1 cellular context compared by ENCODE assay signal in the genomic region with DNA sequence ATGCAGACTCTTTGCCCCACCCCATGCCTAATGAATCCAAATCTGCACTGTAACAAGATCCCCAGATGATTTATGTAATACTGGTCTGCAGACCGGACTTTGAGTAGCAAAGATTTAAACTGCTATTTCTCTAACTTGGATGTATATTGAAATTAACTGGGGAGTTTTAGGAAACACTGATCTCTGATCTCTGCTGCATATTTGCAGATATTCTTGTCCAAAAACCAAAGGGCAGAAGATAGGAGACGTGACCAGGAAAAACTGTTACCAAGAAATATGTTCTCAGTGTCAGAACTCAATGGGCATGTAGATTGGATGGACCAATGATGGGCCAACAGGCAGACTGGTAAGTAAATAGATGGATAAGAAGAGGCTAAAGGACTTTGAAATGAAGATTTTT.
TF ChIP-seq lines count a peak whose summit lies in the region.

No MANE protein-coding gene starts in this region.

TF ChIP-seq in HepG2, 621 proteins besides CTCF, POLR2A, EP300 and RAD21 (continued from another document):
- TF ChIP-seq, protein P1, sequence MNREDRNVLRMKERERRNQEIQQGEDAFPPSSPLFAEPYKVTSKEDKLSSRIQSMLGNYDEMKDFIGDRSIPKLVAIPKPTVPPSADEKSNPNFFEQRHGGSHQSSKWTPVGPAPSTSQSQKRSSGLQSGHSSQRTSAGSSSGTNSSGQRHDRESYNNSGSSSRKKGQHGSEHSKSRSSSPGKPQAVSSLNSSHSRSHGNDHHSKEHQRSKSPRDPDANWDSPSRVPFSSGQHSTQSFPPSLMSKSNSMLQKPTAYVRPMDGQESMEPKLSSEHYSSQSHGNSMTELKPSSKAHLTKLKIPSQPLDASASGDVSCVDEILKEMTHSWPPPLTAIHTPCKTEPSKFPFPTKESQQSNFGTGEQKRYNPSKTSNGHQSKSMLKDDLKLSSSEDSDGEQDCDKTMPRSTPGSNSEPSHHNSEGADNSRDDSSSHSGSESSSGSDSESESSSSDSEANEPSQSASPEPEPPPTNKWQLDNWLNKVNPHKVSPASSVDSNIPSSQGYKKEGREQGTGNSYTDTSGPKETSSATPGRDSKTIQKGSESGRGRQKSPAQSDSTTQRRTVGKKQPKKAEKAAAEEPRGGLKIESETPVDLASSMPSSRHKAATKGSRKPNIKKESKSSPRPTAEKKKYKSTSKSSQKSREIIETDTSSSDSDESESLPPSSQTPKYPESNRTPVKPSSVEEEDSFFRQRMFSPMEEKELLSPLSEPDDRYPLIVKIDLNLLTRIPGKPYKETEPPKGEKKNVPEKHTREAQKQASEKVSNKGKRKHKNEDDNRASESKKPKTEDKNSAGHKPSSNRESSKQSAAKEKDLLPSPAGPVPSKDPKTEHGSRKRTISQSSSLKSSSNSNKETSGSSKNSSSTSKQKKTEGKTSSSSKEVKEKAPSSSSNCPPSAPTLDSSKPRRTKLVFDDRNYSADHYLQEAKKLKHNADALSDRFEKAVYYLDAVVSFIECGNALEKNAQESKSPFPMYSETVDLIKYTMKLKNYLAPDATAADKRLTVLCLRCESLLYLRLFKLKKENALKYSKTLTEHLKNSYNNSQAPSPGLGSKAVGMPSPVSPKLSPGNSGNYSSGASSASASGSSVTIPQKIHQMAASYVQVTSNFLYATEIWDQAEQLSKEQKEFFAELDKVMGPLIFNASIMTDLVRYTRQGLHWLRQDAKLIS (CRISPR knock-in tag; IDR thresholded peaks at IDR 0.05), result no peak
